Comparison of ENCODE assay signal across 9 cellular contexts in genomic region chr4:180909279-180909678, GRCh38.
A peak's percentile ranks its signal among the peaks of the same experiment; 100 is the strongest.
DNase-seq lines count a peak whose midpoint lies in the region; ATAC-seq and TF ChIP-seq lines count a peak whose summit lies in the region.
"Had no signal": no experiment of that assay in that cellular context is flagged by ENCODE, and none has a peak within 500 bp of the region (broad histone marks: within the 10 kb centered on the region; RNA-seq: fewer than 3 reads in every experiment).

No MANE protein-coding gene starts in this region.

- no peak overlapping the region for H3K4me3 Mint-ChIP-seq in activated T-helper 17 cell treated with anti-CD3 and anti-CD28 coated beads, Interleukin-2, amount 50 U/mL, for 72 hours
- no peak overlapping the region for H3K4me3 Mint-ChIP-seq in activated T-helper 2 cell treated with anti-CD3 and anti-CD28 coated beads, Interferon-gamma antibody, Interleukin-2, Interleukin-4, amounts not matched to agents 10 μg/mL and 5 μg/mL and 100 μg/mL, durations not matched to agents 14 hours and 24 hours and 36 hours (ENCODE audit: low read depth)

- H3K36me3 Mint-ChIP-seq in activated T-helper 17 cell treated with anti-CD3 and anti-CD28 coated beads, Interleukin-2, amount 50 U/mL, for 72 hours (ENCODE audit: low read depth), result no peaks in the 10 kb centered on the region
- H3K36me3 Mint-ChIP-seq in activated T-helper 2 cell treated with anti-CD3 and anti-CD28 coated beads, Interferon-gamma antibody, Interleukin-2, Interleukin-4, amounts not matched to agents 10 μg/mL and 5 μg/mL and 100 μg/mL, durations not matched to agents 14 hours and 24 hours and 36 hours (ENCODE audit: low read depth), result no peaks in the 10 kb centered on the region

- DNase-seq in AG09319 (ENCODE audit: extremely low read depth, low read depth) (no peak), NCI-H69 (lab: John Stamatoyannopoulos, UW) (peak; percentile 70), glomerular visceral epithelial cell (ENCODE audit: extremely low spot score) (peak; percentile 38)
- DNase-seq in activated T-helper 2 cell treated with anti-CD3 and anti-CD28 coated beads, Interferon-gamma antibody, Interleukin-2, Interleukin-4, amounts not matched to agents 10 μg/mL and 5 μg/mL and 100 μg/mL, durations not matched to agents 14 hours and 24 hours and 36 hours (ENCODE audit: low spot score), result no peak
- DNase-seq: DMS153 had no signal

- intact Hi-C loops in activated T-helper 2 cell treated with anti-CD3 and anti-CD28 coated beads, Interferon-gamma antibody, Interleukin-2, Interleukin-4, amounts not matched to agents 10 μg/mL and 5 μg/mL and 100 μg/mL, durations not matched to agents 14 hours and 24 hours and 36 hours (cut with micrococcal nuclease), result no loop called here

- no peak overlapping the region for H3K27ac Mint-ChIP-seq in activated T-helper 17 cell treated with anti-CD3 and anti-CD28 coated beads, Interleukin-2, amount 50 U/mL, for 72 hours
- H3K27ac Mint-ChIP-seq in activated T-helper 2 cell treated with anti-CD3 and anti-CD28 coated beads, Interferon-gamma antibody, Interleukin-2, Interleukin-4, amounts not matched to agents 10 μg/mL and 5 μg/mL and 100 μg/mL, durations not matched to agents 14 hours and 24 hours and 36 hours, result no peak overlapping the region

- H3K4me1 Mint-ChIP-seq in activated T-helper 17 cell treated with anti-CD3 and anti-CD28 coated beads, Interleukin-2, amount 50 U/mL, for 72 hours, result no peaks in the 10 kb centered on the region
- H3K4me1 Mint-ChIP-seq in activated T-helper 2 cell treated with anti-CD3 and anti-CD28 coated beads, Interferon-gamma antibody, Interleukin-2, Interleukin-4, amounts not matched to agents 10 μg/mL and 5 μg/mL and 100 μg/mL, durations not matched to agents 14 hours and 24 hours and 36 hours (ENCODE audit: low read depth), result no peaks in the 10 kb centered on the region

- H3K27me3 Mint-ChIP-seq in activated T-helper 17 cell treated with anti-CD3 and anti-CD28 coated beads, Interleukin-2, amount 50 U/mL, for 72 hours, result no peaks in the 10 kb centered on the region
- no peaks in the 10 kb centered on the region for H3K27me3 Mint-ChIP-seq in activated T-helper 2 cell treated with anti-CD3 and anti-CD28 coated beads, Interferon-gamma antibody, Interleukin-2, Interleukin-4, amounts not matched to agents 10 μg/mL and 5 μg/mL and 100 μg/mL, durations not matched to agents 14 hours and 24 hours and 36 hours (ENCODE audit: low read depth)

- ATAC-seq in GM18858 (IDR thresholded peaks at IDR 0.05; ENCODE audit: unreplicated experiment), result peak; percentile 62
- no peak for ATAC-seq in activated T-helper 17 cell treated with anti-CD3 and anti-CD28 coated beads, Interleukin-2, amount 50 U/mL, for 72 hours (replicated peaks)
- ATAC-seq in HG02852 (IDR thresholded peaks at IDR 0.05; ENCODE audit: unreplicated experiment), result no peak
- ATAC-seq in GM19455 (IDR thresholded peaks at IDR 0.05; ENCODE audit: unreplicated experiment), result no peak

- peak; percentile 58 for TF ChIP-seq CTCF in AG09319 (IDR thresholded peaks at IDR 0.05; ENCODE audit: low read depth, low read length)

- peaks cover 4% of the 10 kb centered on the region for H3K9me3 Mint-ChIP-seq in activated T-helper 17 cell treated with anti-CD3 and anti-CD28 coated beads, Interleukin-2, amount 50 U/mL, for 72 hours
- no peaks in the 10 kb centered on the region for H3K9me3 Mint-ChIP-seq in activated T-helper 2 cell treated with anti-CD3 and anti-CD28 coated beads, Interferon-gamma antibody, Interleukin-2, Interleukin-4, amounts not matched to agents 10 μg/mL and 5 μg/mL and 100 μg/mL, durations not matched to agents 14 hours and 24 hours and 36 hours

Comparison
In these comparisons a context has a peak if more than half of its experiments do, and no peak if none do; other contexts are left out.
1. DNase-seq: peak in NCI-H69 (single experiment) and glomerular visceral epithelial cell (single experiment); none in AG09319 (single experiment) and activated T-helper 2 cell treated with anti-CD3 and anti-CD28 coated beads, Interferon-gamma antibody, Interleukin-2, Interleukin-4, amounts not matched to agents 10 μg/mL and 5 μg/mL and 100 μg/mL, durations not matched to agents 14 hours and 24 hours and 36 hours (single experiment).